ENCODE assay signal across 16 cellular contexts in genomic region chr4:76762136-76763130, GRCh38.
"Had no signal": no experiment of that assay in that cellular context is flagged by ENCODE, and none has a peak within 500 bp of the region (broad histone marks: within the 10 kb centered on the region; RNA-seq: fewer than 3 reads in every experiment).

No MANE protein-coding gene starts in this region.

- H3K27ac ChIP-seq: ascending aorta, epithelial cell of prostate, left lung, parathyroid adenoma had no signal

- H3K4me3 ChIP-seq: ascending aorta, left lung, mucosa of descending colon had no signal

- H3K4me1 Mint-ChIP-seq: stimulated activated naive B cell treated with anti-CD40 and anti-IgM and Interleukin-4, amounts not matched to agents 10 μg/mL and 1 μg/mL and 100 μg/mL, for 72 hours; T-cell had no signal

- H3K9ac ChIP-seq: parathyroid adenoma had no signal

- H3K4me1 ChIP-seq: left lung, parathyroid adenoma had no signal

- H3K27me3 ChIP-seq: ascending aorta, left lung had no signal

- H3K9me3 Mint-ChIP-seq: activated CD4-positive, alpha-beta T cell treated with anti-CD3 and anti-CD28 coated beads, Interleukin-2, amount 10 ng/mL, durations not matched to agents 24 days and 14 days; activated naive CD4-positive, alpha-beta T cell treated with anti-CD3 and anti-CD28 coated beads for 36 hours; activated T-cell treated with anti-CD3 and anti-CD28 coated beads, Interleukin-2, amount 50 U/mL, for 4 hours; naive thymus-derived CD4-positive, alpha-beta T cell; stimulated activated naive B cell treated with anti-CD40 and anti-IgM and Interleukin-4, amounts not matched to agents 10 μg/mL and 1 μg/mL and 100 μg/mL, for 72 hours; T-cell had no signal

- H3K79me2 ChIP-seq: parathyroid adenoma had no signal

- H3K36me3 Mint-ChIP-seq: naive thymus-derived CD4-positive, alpha-beta T cell; stimulated activated naive B cell treated with anti-CD40 and anti-IgM and Interleukin-4, amounts not matched to agents 10 μg/mL and 1 μg/mL and 100 μg/mL, for 72 hours; T-cell had no signal

- H3K4me3 Mint-ChIP-seq: activated CD4-positive, alpha-beta T cell treated with anti-CD3 and anti-CD28 coated beads, Interleukin-2, amount 10 ng/mL, durations not matched to agents 24 days and 14 days; activated CD8-positive, alpha-beta T cell treated with anti-CD3 and anti-CD28 coated beads, Interleukin-2, amount 10 ng/mL, durations not matched to agents 7 days and 5 days; activated naive CD4-positive, alpha-beta T cell treated with anti-CD3 and anti-CD28 coated beads for 36 hours; activated T-cell treated with anti-CD3 and anti-CD28 coated beads, Interleukin-2, amount 50 U/mL, for 4 hours; naive thymus-derived CD4-positive, alpha-beta T cell; stimulated activated naive B cell treated with anti-CD40 and anti-IgM and Interleukin-4, amounts not matched to agents 10 μg/mL and 1 μg/mL and 100 μg/mL, for 72 hours; T-cell had no signal

- H3K9me3 ChIP-seq: ascending aorta, left lung, mucosa of descending colon had no signal

- ATAC-seq: activated CD8-positive, alpha-beta T cell treated with anti-CD3 and anti-CD28 coated beads, Interleukin-2, amount 10 ng/mL, durations not matched to agents 7 days and 5 days; activated T-cell treated with anti-CD3 and anti-CD28 coated beads, Interleukin-2, amount 50 U/mL, for 4 hours; left lung; mucosa of descending colon; naive thymus-derived CD4-positive, alpha-beta T cell; stimulated activated naive B cell treated with anti-CD40 and anti-IgM and Interleukin-4, amounts not matched to agents 10 μg/mL and 1 μg/mL and 100 μg/mL, for 72 hours; T-cell had no signal

- H3K27ac Mint-ChIP-seq: activated CD4-positive, alpha-beta T cell treated with anti-CD3 and anti-CD28 coated beads, Interleukin-2, amount 10 ng/mL, durations not matched to agents 24 days and 14 days; activated CD8-positive, alpha-beta T cell treated with anti-CD3 and anti-CD28 coated beads, Interleukin-2, amount 10 ng/mL, durations not matched to agents 7 days and 5 days; activated naive CD4-positive, alpha-beta T cell treated with anti-CD3 and anti-CD28 coated beads for 36 hours; naive thymus-derived CD4-positive, alpha-beta T cell; stimulated activated naive B cell treated with anti-CD40 and anti-IgM and Interleukin-4, amounts not matched to agents 10 μg/mL and 1 μg/mL and 100 μg/mL, for 72 hours; T-cell had no signal

- DNase-seq: activated CD4-positive, alpha-beta T cell treated with anti-CD3 and anti-CD28 coated beads, Interleukin-2, amount 10 ng/mL, durations not matched to agents 24 days and 14 days; activated CD8-positive, alpha-beta T cell treated with anti-CD3 and anti-CD28 coated beads, Interleukin-2, amount 10 ng/mL, durations not matched to agents 7 days and 5 days; activated naive CD4-positive, alpha-beta T cell treated with anti-CD3 and anti-CD28 coated beads for 36 hours; activated T-cell treated with anti-CD3 and anti-CD28 coated beads, Interleukin-2, amount 50 U/mL, for 4 hours; dermis blood vessel endothelial cell; head of caudate nucleus; kidney; left lung; mucosa of descending colon; naive thymus-derived CD4-positive, alpha-beta T cell; stimulated activated naive B cell treated with anti-CD40 and anti-IgM and Interleukin-4, amounts not matched to agents 10 μg/mL and 1 μg/mL and 100 μg/mL, for 72 hours; T-cell; T1000 had no signal

- H2AFZ ChIP-seq: parathyroid adenoma had no signal
